13 cellular contexts compared by ENCODE assay signal in genomic region chr19:38770951-38771279, GRCh38. TPM values are rescaled to one million over a fixed set of nuclear protein-coding genes. Genes with fewer than 3 reads are reported as not detected.
DNase-seq lines count a peak whose midpoint lies in the region; ATAC-seq and TF ChIP-seq lines count a peak whose summit lies in the region.
"Not testable (repeated sequence)": the region's sequence is repeated elsewhere in the genome, so short reads cannot be mapped to it uniquely, and the experiment has no call there.
"Had no signal": no experiment of that assay in that cellular context is flagged by ENCODE, and none has a peak within 500 bp of the region (broad histone marks: within the 10 kb centered on the region; RNA-seq: fewer than 3 reads in every experiment).

No MANE protein-coding gene starts in this region.

- not testable (repeated sequence) for H3K4me3 ChIP-seq in DND-41 (ENCODE audit: low read depth in 1 of 2, low read length in 2 of 2); PC-3 (ENCODE audit: low read length); lower lobe of right lung

- H3K4me3 Mint-ChIP-seq in activated T-helper 17 cell treated with anti-CD3 and anti-CD28 coated beads, Interleukin-2, amount 50 U/mL, for 72 hours; stimulated activated effector memory CD8-positive, alpha-beta T cell treated with anti-CD3 and anti-CD28 coated beads, Interleukin-12 subunit alpha, Interleukin-12 subunit beta, amount 100 ng/mL, for 72 hours: not testable (repeated sequence)

- not testable (repeated sequence) for H3K4me1 ChIP-seq in DND-41 (ENCODE audit: insufficient read depth, low read length); PC-3 (ENCODE audit: insufficient read depth, low read length); foreskin keratinocyte
- peaks cover 12% of the 10 kb centered on the region for H3K4me1 ChIP-seq in lower lobe of right lung

- H3K9me2 ChIP-seq in PC-3 (replicated peaks; ENCODE audit: low read length): not testable (repeated sequence)

- H2AFZ ChIP-seq in DND-41 (ENCODE audit: low read depth, low read length); PC-3 (ENCODE audit: low read length): not testable (repeated sequence)

- not testable (repeated sequence) for H3K36me3 ChIP-seq in DND-41 (ENCODE audit: insufficient read depth, low read length); PC-3 (ENCODE audit: low read depth, low read length); lower lobe of right lung

- not testable (repeated sequence) for H3K27me3 Mint-ChIP-seq in activated T-helper 17 cell treated with anti-CD3 and anti-CD28 coated beads, Interleukin-2, amount 50 U/mL, for 72 hours

- not testable (repeated sequence) for H3K4me1 Mint-ChIP-seq in activated T-helper 17 cell treated with anti-CD3 and anti-CD28 coated beads, Interleukin-2, amount 50 U/mL, for 72 hours; stimulated activated effector memory CD8-positive, alpha-beta T cell treated with anti-CD3 and anti-CD28 coated beads, Interleukin-12 subunit alpha, Interleukin-12 subunit beta, amount 100 ng/mL, for 72 hours

- not testable (repeated sequence) for TF ChIP-seq CTCF in DND-41 (IDR thresholded peaks at IDR 0.05; ENCODE audit: borderline replicate concordance, extremely low read depth, low read length, poor library complexity, severe bottlenecking); PC-3 (conservative IDR thresholded peaks at IDR 0.05; ENCODE audit: low read depth, low read length); foreskin keratinocyte (conservative IDR thresholded peaks at IDR 0.05); lower lobe of right lung (IDR thresholded peaks at IDR 0.05)

- not testable (repeated sequence) for H3K27ac Mint-ChIP-seq in activated T-helper 17 cell treated with anti-CD3 and anti-CD28 coated beads, Interleukin-2, amount 50 U/mL, for 72 hours; stimulated activated effector memory CD8-positive, alpha-beta T cell treated with anti-CD3 and anti-CD28 coated beads, Interleukin-12 subunit alpha, Interleukin-12 subunit beta, amount 100 ng/mL, for 72 hours

- BruUV-seq in PC-3 (replicated peaks; lab: Mats Ljungman, UMichigan): not testable (repeated sequence)

- CTCF ChIA-PET in PC-3 (lab: Charles Lee): not testable (repeated sequence)

- H3K9me3 ChIP-seq in DND-41 (ENCODE audit: insufficient read depth, low read length, severe bottlenecking); PC-3 (ENCODE audit: low read length); lower lobe of right lung: not testable (repeated sequence)

- not testable (repeated sequence) for DNase-seq in DND-41; PC-3; foreskin keratinocyte; lower lobe of right lung; stimulated activated effector memory CD8-positive, alpha-beta T cell treated with anti-CD3 and anti-CD28 coated beads, Interleukin-12 subunit alpha, Interleukin-12 subunit beta, amount 100 ng/mL, for 72 hours (ENCODE audit: low spot score in 2 of 2)

- H3K27ac ChIP-seq in DND-41 (ENCODE audit: low read length); PC-3 (ENCODE audit: low read length); foreskin keratinocyte; lower lobe of right lung: not testable (repeated sequence)

- not testable (repeated sequence) for H3K36me3 Mint-ChIP-seq in activated T-helper 17 cell treated with anti-CD3 and anti-CD28 coated beads, Interleukin-2, amount 50 U/mL, for 72 hours (ENCODE audit: low read depth); stimulated activated effector memory CD8-positive, alpha-beta T cell treated with anti-CD3 and anti-CD28 coated beads, Interleukin-12 subunit alpha, Interleukin-12 subunit beta, amount 100 ng/mL, for 72 hours

- H3K79me2 ChIP-seq in DND-41 (ENCODE audit: insufficient read depth, low read length); PC-3 (ENCODE audit: low read length): not testable (repeated sequence)

- POLR2A ChIA-PET in PC-3 (lab: Charles Lee; ENCODE audit: unreplicated experiment): not testable (repeated sequence)

- H3F3A ChIP-seq in PC-3 (ENCODE audit: low read length, unreplicated experiment): not testable (repeated sequence)

- H3K9ac ChIP-seq in DND-41 (ENCODE audit: low read depth, low read length); PC-3 (ENCODE audit: low read length): not testable (repeated sequence)

- H3K9me3 Mint-ChIP-seq in activated T-helper 17 cell treated with anti-CD3 and anti-CD28 coated beads, Interleukin-2, amount 50 U/mL, for 72 hours; stimulated activated effector memory CD8-positive, alpha-beta T cell treated with anti-CD3 and anti-CD28 coated beads, Interleukin-12 subunit alpha, Interleukin-12 subunit beta, amount 100 ng/mL, for 72 hours: not testable (repeated sequence)

- H4K20me1 ChIP-seq in DND-41 (ENCODE audit: insufficient read depth, low read length); PC-3 (ENCODE audit: low read length): not testable (repeated sequence)

- H3K27me3 ChIP-seq in DND-41 (ENCODE audit: insufficient read depth, low read length, poor library complexity); PC-3 (ENCODE audit: low read length); foreskin keratinocyte; lower lobe of right lung (ENCODE audit: low read depth): not testable (repeated sequence)

- ATAC-seq in DND-41 (ENCODE audit: insufficient read depth, low read depth): peak; percentile 90
- peak; percentile 57 for ATAC-seq in GM21576 (IDR thresholded peaks at IDR 0.05; ENCODE audit: unreplicated experiment)
- peak; percentile 57 for ATAC-seq in HG02884 (IDR thresholded peaks at IDR 0.05; ENCODE audit: unreplicated experiment)
- ATAC-seq in PC-3: 0 out of 2 replicates have a peak, but pooled peaks have one; percentile 29
- peak; percentile 93 for ATAC-seq in activated T-helper 17 cell treated with anti-CD3 and anti-CD28 coated beads, Interleukin-2, amount 50 U/mL, for 72 hours (replicated peaks)
- ATAC-seq in foreskin keratinocyte: peak; percentile 32
- peak; percentile 93 to 94 for ATAC-seq in lower lobe of right lung
- ATAC-seq in stimulated activated effector memory CD8-positive, alpha-beta T cell treated with anti-CD3 and anti-CD28 coated beads, Interleukin-12 subunit alpha, Interleukin-12 subunit beta, amount 100 ng/mL, for 72 hours: peak; percentile 87

- intact Hi-C loops in PC-3 (cut with micrococcal nuclease); lower lobe of right lung (cut with DNase I): not testable (repeated sequence)

- H3K4me2 ChIP-seq in DND-41 (ENCODE audit: insufficient read depth, low read length); PC-3 (ENCODE audit: low read length): not testable (repeated sequence)

RNA-seq across cellular contexts. Expression of gene LGALS7, which starts 2.4 kb away (rescaled TPM):
- total RNA-seq in PC-3 (2014; rRNA removed): not detected in 2 replicates
- not detected for total RNA-seq in activated T-helper 17 cell treated with anti-CD3 and anti-CD28 coated beads, Interleukin-2, amount 50 U/mL, for 72 hours
- total RNA-seq in foreskin keratinocyte: 6.6 and 11.2 TPM in 2 replicates
- 13.7 and 24.2 TPM in 2 replicates for polyA plus RNA-seq in foreskin keratinocyte
- total RNA-seq in lower lobe of right lung: not detected
- total RNA-seq: Calu3, Daoy, HT1080, kidney epithelial cell, mesenteric fat pad had no signal

RNA-seq across cellular contexts. Expression of gene LGALS7B, which starts 18.1 kb away (rescaled TPM):
- total RNA-seq in PC-3 (2014; rRNA removed): not detected in 2 replicates
- not detected for total RNA-seq in activated T-helper 17 cell treated with anti-CD3 and anti-CD28 coated beads, Interleukin-2, amount 50 U/mL, for 72 hours
- 407 and 889 TPM in 2 replicates for total RNA-seq in foreskin keratinocyte
- 687 and 1,622 TPM in 2 replicates for polyA plus RNA-seq in foreskin keratinocyte
- not detected for total RNA-seq in lower lobe of right lung
- total RNA-seq: Daoy, HT1080, kidney epithelial cell, mesenteric fat pad had no signal

RNA-seq across cellular contexts. Expression of gene CAPN12, which starts 26.6 kb away (rescaled TPM):
- total RNA-seq in PC-3 (2014; rRNA removed) (3.8 and 5.5 TPM in 2 replicates), foreskin keratinocyte (0.78 and 1.4 TPM in 2 replicates), lower lobe of right lung (18.2 TPM)
- total RNA-seq in activated T-helper 17 cell treated with anti-CD3 and anti-CD28 coated beads, Interleukin-2, amount 50 U/mL, for 72 hours: 10 to 100 TPM in 1 of 2 donors, 1 to 10 TPM in 1; 3.8 to 75.3 TPM
- polyA plus RNA-seq in foreskin keratinocyte: 1.6 and 2.5 TPM in 2 replicates
- total RNA-seq: Daoy had no signal

RNA-seq across cellular contexts. Expression of gene LGALS4, which starts 41.8 kb away (rescaled TPM):
- total RNA-seq in PC-3 (2014; rRNA removed): 0.51 TPM in 1 of 2 replicates, not detected in the other
- total RNA-seq in activated T-helper 17 cell treated with anti-CD3 and anti-CD28 coated beads, Interleukin-2, amount 50 U/mL, for 72 hours: 1 to 10 TPM; 1.2 to 1.7 TPM
- total RNA-seq in foreskin keratinocyte: 0.20 TPM in 1 of 2 replicates, not detected in the other
- 0.24 TPM in 1 of 2 replicates, not detected in the other for polyA plus RNA-seq in foreskin keratinocyte
- 4.2 TPM for total RNA-seq in lower lobe of right lung
- total RNA-seq: Daoy, kidney epithelial cell had no signal

Comparison
In these comparisons a context has a peak if more than half of its experiments do, and no peak if none do; other contexts are left out.
1. ATAC-seq: peak in every context shown above with its lines; median percentile 94 in lower lobe of right lung; 93 in activated T-helper 17 cell treated with anti-CD3 and anti-CD28 coated beads, Interleukin-2, amount 50 U/mL, for 72 hours; 90 in DND-41; 87 in stimulated activated effector memory CD8-positive, alpha-beta T cell treated with anti-CD3 and anti-CD28 coated beads, Interleukin-12 subunit alpha, Interleukin-12 subunit beta, amount 100 ng/mL, for 72 hours; 57 in GM21576; 57 in HG02884; 32 in foreskin keratinocyte; 29 in PC-3.
2. RNA of gene LGALS7B, which starts 18.1 kb away (total RNA-seq): 407 to 889 TPM in foreskin keratinocyte; not detected in lower lobe of right lung (single experiment), not detected in PC-3 and not detected in activated T-helper 17 cell treated with anti-CD3 and anti-CD28 coated beads, Interleukin-2, amount 50 U/mL, for 72 hours; every median in the first group is over 100 times any median in the second.